ENCODE assay signal across 8 cellular contexts in the genomic region with DNA sequence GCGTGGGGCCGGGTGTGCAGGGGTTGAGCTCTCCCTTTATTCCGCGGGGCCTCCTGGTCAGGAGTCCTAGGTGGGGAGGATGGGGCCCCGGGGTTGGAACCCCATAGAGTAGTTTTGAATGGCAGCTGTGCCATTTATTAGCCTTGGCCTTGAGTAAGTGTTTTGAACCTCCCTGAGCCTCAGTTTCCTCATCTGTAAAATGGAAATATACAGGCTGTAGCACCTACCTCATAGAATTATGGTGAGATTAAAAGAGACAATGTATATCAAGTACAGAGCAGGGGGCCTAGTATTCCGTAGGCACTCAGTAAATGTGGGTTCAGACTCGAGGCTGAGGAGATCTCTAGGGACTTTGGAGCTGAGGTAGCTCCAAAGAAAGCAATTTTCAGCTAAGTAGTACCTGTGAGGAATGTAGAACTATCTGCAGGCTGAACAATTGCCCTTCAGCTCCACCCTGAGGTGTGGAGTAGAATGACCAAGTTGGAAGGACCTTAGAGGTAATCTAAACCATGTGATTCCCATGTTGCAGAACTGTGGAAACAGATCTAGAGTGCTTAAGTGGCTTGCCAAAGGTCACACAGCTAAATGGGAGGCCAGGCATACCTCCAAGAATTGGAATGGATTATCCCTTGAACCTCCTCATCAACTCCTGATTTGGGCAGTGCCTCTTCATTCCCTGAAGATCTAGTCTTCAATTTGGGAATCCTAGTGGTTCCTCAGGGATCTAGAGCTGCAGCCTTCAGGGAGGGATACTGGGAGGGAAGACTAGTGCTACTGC. TPM values are rescaled to one million over a fixed set of nuclear protein-coding genes. Genes with fewer than 3 reads are reported as not detected.
A peak's percentile ranks its signal among the peaks of the same experiment; 100 is the strongest.
DNase-seq lines count a peak whose midpoint lies in the region; ATAC-seq, FAIRE-seq and TF ChIP-seq lines count a peak whose summit lies in the region.

No MANE protein-coding gene starts in this region.

- DNase-seq in GM10266 (ENCODE audit: extremely low spot score) (peak; percentile 82), SIG-M5 (lab: John Stamatoyannopoulos, UW) (peak; percentile 23), MCF 10A (ENCODE audit: unreplicated experiment) (peak; percentile 76), kidney (no peak)
- DNase-seq in Jurkat, Clone E6-1 (ENCODE audit: low read depth, low spot score) = peak; percentile 73
- DNase-seq in stimulated activated naive CD4-positive, alpha-beta T cell (lab: John Stamatoyannopoulos, UW) = peak in 5 of 6 experiments; percentile 18 to 59 (median 34)

- TF ChIP-seq CTCF in GM10266 (IDR thresholded peaks at IDR 0.05; ENCODE audit: control insufficient read depth, insufficient read depth, low read depth, missing control alignments) = peak; percentile 63
- TF ChIP-seq CTCF in MCF 10A (IDR thresholded peaks at IDR 0.05; ENCODE audit: unreplicated experiment) = peak; percentile 50
- peak; percentile 62 for TF ChIP-seq CTCF in kidney (IDR thresholded peaks at IDR 0.05; ENCODE audit: borderline replicate concordance, extremely low read depth, insufficient read depth)

- peaks cover 0 to 8% of the 10 kb centered on the region in 2 donors for H3K4me1 ChIP-seq in kidney (ENCODE audit: control insufficient read depth in 1 of 2, insufficient read depth in 1 of 2, low read depth in 1 of 2, low read length in 2 of 2)

- H3K27ac ChIP-seq in kidney (ENCODE audit: low read depth in 2 of 2, low read length in 2 of 2) = no peak overlapping the region

- intact Hi-C loops in MCF 10A (cut with micrococcal nuclease) (loop anchor here (2.0 to 10.0 kb wide), 3 partner anchors 62 to 354 kb away; no protein-coding TSS in a partner anchor), kidney (cut with DNase I) (no loop called here)

- POLR2A ChIA-PET in MCF 10A (lab: Yijun Ruan, JAX) = interaction anchor here (0.6 to 4.7 kb wide), 14 partner anchors 9 to 1698 kb away, joined by 3 to 61 read pairs (median 3); a partner anchor contains a TSS

- H3K27me3 Mint-ChIP-seq in MCF 10A (ENCODE audit: insufficient read depth, unreplicated experiment) = no peaks in the 10 kb centered on the region

- H3K4me3 Mint-ChIP-seq in MCF 10A (ENCODE audit: unreplicated experiment) = peak overlapping the region; percentile 81

- peak overlapping the region; percentile 80 for H3K4me3 ChIP-seq in Jurkat, Clone E6-1 (ENCODE audit: low read length)
- peak overlapping the region; percentile 90 to 97 for H3K4me3 ChIP-seq in kidney (ENCODE audit: low read length in 2 of 2)

- FAIRE-seq in kidney (lab: Jason Lieb, UNC) = no peak

- H3K36me3 Mint-ChIP-seq in MCF 10A (ENCODE audit: insufficient read depth, unreplicated experiment) = no peaks in the 10 kb centered on the region

- H3K27ac Mint-ChIP-seq in MCF 10A (ENCODE audit: low read depth, unreplicated experiment) = no peak overlapping the region

- H3K36me3 ChIP-seq in kidney (ENCODE audit: control insufficient read depth in 1 of 2, insufficient read depth in 2 of 2, low read length in 2 of 2) = no peaks in the 10 kb centered on the region

- no peaks in the 10 kb centered on the region for H3K9me3 ChIP-seq in kidney (ENCODE audit: control insufficient read depth in 1 of 2, low read length in 2 of 2)

- ATAC-seq in GM21786 (IDR thresholded peaks at IDR 0.05; ENCODE audit: unreplicated experiment) (peak; percentile 78), HG02970 (IDR thresholded peaks at IDR 0.05; ENCODE audit: low FRiP score, unreplicated experiment) (no peak)

- CTCF ChIA-PET in MCF 10A (lab: Yijun Ruan, JAX) = interaction anchor here (0.6 to 5.6 kb wide), 28 partner anchors 10 to 1986 kb away, joined by 3 to 43 read pairs (median 5); a partner anchor contains a TSS

- no TSS peak for BruUV-seq in MCF 10A (replicated peaks; lab: Mats Ljungman, UMichigan)

- H3K9me3 Mint-ChIP-seq in MCF 10A (ENCODE audit: unreplicated experiment) = no peaks in the 10 kb centered on the region

- peaks cover 15% of the 10 kb centered on the region for H3K4me1 Mint-ChIP-seq in MCF 10A (ENCODE audit: insufficient read depth, unreplicated experiment)

- peak overlapping the region; percentile 55 to 94 for H3K9ac ChIP-seq in kidney (ENCODE audit: low read length in 2 of 2)

RNA-seq across cellular contexts. Expression of a gene that starts 0.7 kb away (rescaled TPM):
- polyA plus RNA-seq in Jurkat, Clone E6-1 (2012; ENCODE audit: insufficient read depth, insufficient read length) = 51.2 TPM
- total RNA-seq in MCF 10A (2022) (27.2 and 28.2 TPM in 2 replicates), kidney (19.5 TPM)
- polyA plus RNA-seq in kidney (ENCODE audit: insufficient read depth, low read depth, low replicate concordance) = 17.5 TPM

RNA-seq across cellular contexts. Expression of a gene that starts 11.7 kb away (rescaled TPM):
- polyA plus RNA-seq in Jurkat, Clone E6-1 (2012; ENCODE audit: insufficient read depth, insufficient read length) = 66.3 TPM
- total RNA-seq in MCF 10A (2022) = 79.4 and 83.7 TPM in 2 replicates
- total RNA-seq in kidney = 67.6 TPM
- polyA plus RNA-seq in kidney (ENCODE audit: insufficient read depth, low read depth, low replicate concordance) = 23.8 TPM

RNA-seq across cellular contexts. Expression of a gene that starts 31.7 kb away (rescaled TPM):
- 151 TPM for polyA plus RNA-seq in Jurkat, Clone E6-1 (2012; ENCODE audit: insufficient read depth, insufficient read length)
- total RNA-seq in MCF 10A (2022) (32.6 and 35.7 TPM in 2 replicates), kidney (56.0 TPM)
- 43.1 TPM for polyA plus RNA-seq in kidney (ENCODE audit: insufficient read depth, low read depth, low replicate concordance)

RNA-seq across cellular contexts. Expression of a gene that starts 46.4 kb away (rescaled TPM):
- 53.5 TPM for polyA plus RNA-seq in Jurkat, Clone E6-1 (2012; ENCODE audit: insufficient read depth, insufficient read length)
- total RNA-seq in MCF 10A (2022) (41.2 and 56.2 TPM in 2 replicates), kidney (68.0 TPM)
- 15.7 TPM for polyA plus RNA-seq in kidney (ENCODE audit: insufficient read depth, low read depth, low replicate concordance)
